In genomic region chr10:113782367-113782766, GRCh38 we compare ENCODE assay signal across 1 cellular context.
TF ChIP-seq lines count a peak whose summit lies in the region.

No MANE protein-coding gene starts in this region.

TF ChIP-seq in HepG2, 621 proteins besides CTCF, POLR2A, EP300 and RAD21:
- TF ChIP-seq GABPA (IDR thresholded peaks at IDR 0.05; ENCODE audit: low read depth, low read length) (no peak), GABPA (CRISPR knock-in tag; IDR thresholded peaks at IDR 0.05; ENCODE audit: low read depth) (0 out of 2 replicates have a peak, but pooled peaks have one; percentile 27), ZNF121 (CRISPR knock-in tag; IDR thresholded peaks at IDR 0.05) (no peak)
